In the genomic region with DNA sequence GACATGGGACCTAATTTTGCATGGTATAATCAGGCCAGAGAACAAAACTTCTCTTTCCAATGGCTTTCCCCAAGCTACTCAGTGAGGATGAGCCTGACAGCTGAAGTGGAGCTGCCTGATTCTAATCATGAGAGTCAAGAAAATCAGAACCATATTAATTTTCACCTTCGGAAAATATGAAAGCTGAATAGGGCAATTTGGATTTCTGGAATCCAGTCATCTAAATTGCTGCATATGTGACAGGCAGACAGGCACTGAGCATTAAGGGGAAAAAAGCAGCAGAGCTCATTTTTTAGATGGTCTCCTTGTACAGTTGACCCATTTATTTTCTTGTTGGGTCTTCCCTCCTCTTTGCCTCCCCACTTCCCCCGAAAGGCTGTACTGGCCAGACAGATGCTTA, we compare ENCODE assay signal across 17 cellular contexts.
DNase-seq lines count a peak whose midpoint lies in the region; TF ChIP-seq lines count a peak whose summit lies in the region.
"Had no signal": no experiment of that assay in that cellular context is flagged by ENCODE, and none has a peak within 500 bp of the region (broad histone marks: within the 10 kb centered on the region; RNA-seq: fewer than 3 reads in every experiment).

No MANE protein-coding gene starts in this region.

- no peak overlapping the region for H3K9ac ChIP-seq in neural cell (ENCODE audit: low read length)
- no peak overlapping the region for H3K9ac ChIP-seq in trophoblast cell (ENCODE audit: low read length)
- no peak overlapping the region for H3K9ac ChIP-seq in neuronal stem cell (ENCODE audit: low read depth, low read length, poor library complexity)
- H3K9ac ChIP-seq: BLaER1 had no signal

- no peaks in the 10 kb centered on the region for H3K9me3 ChIP-seq in SJSA1 (replicated peaks)
- no peaks in the 10 kb centered on the region for H3K9me3 ChIP-seq in esophagus muscularis mucosa
- H3K9me3 ChIP-seq in neural cell (ENCODE audit: low read length): no peaks in the 10 kb centered on the region
- H3K9me3 ChIP-seq in trophoblast cell (ENCODE audit: insufficient read depth, low read depth, low read length): no peaks in the 10 kb centered on the region
- no peaks in the 10 kb centered on the region for H3K9me3 ChIP-seq in neuronal stem cell (replicated peaks in 1 of 2; ENCODE audit: control insufficient read depth in 2 of 2, insufficient read depth in 1 of 2, low read depth in 1 of 2, low read length in 2 of 2)
- H3K9me3 ChIP-seq: BLaER1, Caco-2 had no signal

- H4K8ac ChIP-seq in trophoblast cell (ENCODE audit: low read depth, low read length) (no peak overlapping the region), neuronal stem cell (ENCODE audit: low read depth, low read length) (no peak overlapping the region)

- no peak overlapping the region for H4K12ac ChIP-seq in trophoblast cell (ENCODE audit: low read depth, low read length)

- H3K36me3 ChIP-seq in SJSA1 (no peaks in the 10 kb centered on the region), esophagus muscularis mucosa (no peaks in the 10 kb centered on the region), neural cell (ENCODE audit: insufficient read depth, low read length) (no peaks in the 10 kb centered on the region), trophoblast cell (ENCODE audit: control insufficient read depth in 1 of 2, insufficient read depth in 2 of 2, low read length in 2 of 2) (no peaks in the 10 kb centered on the region), neuronal stem cell (replicated peaks in 1 of 2; ENCODE audit: control insufficient read depth in 2 of 2, insufficient read depth in 2 of 2, low read length in 2 of 2) (no peaks in the 10 kb centered on the region)
- H3K36me3 ChIP-seq: BLaER1 had no signal

- H3K27ac ChIP-seq in SJSA1: 0 out of 2 replicates have a peak overlapping the region, but pooled peaks have one; percentile 91
- no peak overlapping the region for H3K27ac ChIP-seq in esophagus muscularis mucosa (replicated peaks in 1 of 4)
- peak overlapping the region; percentile 56 for H3K27ac ChIP-seq in neural cell (ENCODE audit: low read length)
- H3K27ac ChIP-seq in trophoblast cell (ENCODE audit: low read depth, low read length): no peak overlapping the region
- H3K27ac ChIP-seq in neuronal stem cell (replicated peaks; ENCODE audit: low read length): no peak overlapping the region
- H3K27ac ChIP-seq: 22Rv1, BLaER1, C4-2B had no signal

- TF ChIP-seq RAD21 in neural cell (conservative IDR thresholded peaks at IDR 0.05): no peak

- H3K4me3 ChIP-seq in SJSA1: no peak overlapping the region
- H3K4me3 ChIP-seq in esophagus muscularis mucosa: no peak overlapping the region
- peak overlapping the region; percentile 13 for H3K4me3 ChIP-seq in neural cell (ENCODE audit: low read length)
- no peak overlapping the region for H3K4me3 ChIP-seq in trophoblast cell (ENCODE audit: low read depth, low read length)
- no peak overlapping the region for H3K4me3 ChIP-seq in neuronal stem cell (ENCODE audit: low read length in 2 of 2)
- H3K4me3 ChIP-seq: BLaER1, GM23338 had no signal

- H3F3A ChIP-seq in neural cell (ENCODE audit: insufficient read depth, low read length, poor library complexity, severe bottlenecking): no peaks in the 10 kb centered on the region

- 92% methylated on average over 2 of the region's 2 CpGs for WGBS in esophagus muscularis mucosa
- WGBS in trophoblast cell (ENCODE audit: extremely low coverage, insufficient coverage, insufficient read length): no CpG with 5 or more reads among the region's 2 CpGs
- no CpG with 5 or more reads among the region's 2 CpGs for WGBS in neuronal stem cell (ENCODE audit: extremely low coverage in 2 of 2, insufficient read length in 2 of 2, insufficient replicate concordance in 1 of 2), 2 donors

- H3K4me2 ChIP-seq in neural cell (ENCODE audit: low read length) (no peak overlapping the region), trophoblast cell (ENCODE audit: low read length) (no peak overlapping the region), neuronal stem cell (ENCODE audit: insufficient read depth, low read length, poor library complexity, severe bottlenecking) (no peak overlapping the region)
- H3K4me2 ChIP-seq: BLaER1, GM23338 had no signal

- TF ChIP-seq EP300 in esophagus muscularis mucosa (IDR thresholded peaks at IDR 0.05): no peak
- peak; percentile 63 for TF ChIP-seq EP300 in neural cell (conservative IDR thresholded peaks at IDR 0.05; ENCODE audit: poor library complexity, severe bottlenecking)

- H4K20me1 ChIP-seq in neural cell (ENCODE audit: insufficient read depth): no peaks in the 10 kb centered on the region
- H4K20me1 ChIP-seq: BLaER1 had no signal

- H2AFZ ChIP-seq in neural cell (ENCODE audit: low read depth, low read length) (no peak overlapping the region), trophoblast cell (ENCODE audit: insufficient read depth, low read length, poor library complexity) (no peak overlapping the region), neuronal stem cell (ENCODE audit: low read length) (no peak overlapping the region)
- H2AFZ ChIP-seq: GM23338 had no signal

- H2BK120ac ChIP-seq in trophoblast cell (ENCODE audit: insufficient read depth, low read length, poor library complexity) (no peak overlapping the region), neuronal stem cell (ENCODE audit: low read depth, low read length) (no peak overlapping the region)

- H2BK5ac ChIP-seq in trophoblast cell (ENCODE audit: low read depth, low read length, poor library complexity) (no peak overlapping the region), neuronal stem cell (ENCODE audit: low read length) (no peak overlapping the region)

- H3K23ac ChIP-seq in trophoblast cell (ENCODE audit: low read length) (no peak overlapping the region), neuronal stem cell (ENCODE audit: low read depth, low read length, poor library complexity) (no peak overlapping the region)

- H3K4me1 ChIP-seq in SJSA1 (replicated peaks) (peaks cover 27% of the 10 kb centered on the region), esophagus muscularis mucosa (peaks cover 0 to 14% (median 0%) of the 10 kb centered on the region in 4 donors), trophoblast cell (ENCODE audit: control insufficient read depth in 1 of 2, insufficient read depth in 2 of 2, low read length in 2 of 2) (peaks cover 4 to 10% of the 10 kb centered on the region in 2 experiments), neuronal stem cell (ENCODE audit: control insufficient read depth in 2 of 2, insufficient read depth in 1 of 2, low read depth in 1 of 2, low read length in 2 of 2) (peaks cover 2 to 7% of the 10 kb centered on the region in 2 donors)
- H3K4me1 ChIP-seq: BLaER1, Caco-2 had no signal

- H2BK12ac ChIP-seq in trophoblast cell (ENCODE audit: low read length): peak overlapping the region; percentile 88
- no peak overlapping the region for H2BK12ac ChIP-seq in neuronal stem cell (ENCODE audit: low read length)

- H2AK5ac ChIP-seq in trophoblast cell (ENCODE audit: low read length) (no peak overlapping the region), neuronal stem cell (ENCODE audit: low read depth, low read length) (no peak overlapping the region)

- intact Hi-C loops in esophagus muscularis mucosa (cut with DNase I): no loop called here

- H3K4ac ChIP-seq in trophoblast cell (ENCODE audit: low read depth, low read length): no peak overlapping the region
- H3K4ac ChIP-seq in neuronal stem cell (ENCODE audit: low read length): no peak overlapping the region

- H3K18ac ChIP-seq in trophoblast cell (ENCODE audit: low read length): no peak overlapping the region
- H3K18ac ChIP-seq in neuronal stem cell (ENCODE audit: low read length): no peak overlapping the region

- no peak overlapping the region for H2BK15ac ChIP-seq in neuronal stem cell (ENCODE audit: low read length)

- peaks cover 6% of the 10 kb centered on the region for H3K79me1 ChIP-seq in trophoblast cell (ENCODE audit: low read length)
- no peaks in the 10 kb centered on the region for H3K79me1 ChIP-seq in neuronal stem cell (ENCODE audit: low read depth, low read length)

- H4K91ac ChIP-seq in trophoblast cell (ENCODE audit: low read depth, low read length) (no peak overlapping the region), neuronal stem cell (ENCODE audit: low read depth, low read length, poor library complexity) (no peak overlapping the region)

- H3K79me2 ChIP-seq in neural cell (replicated peaks; ENCODE audit: insufficient read depth, low read length) (no peaks in the 10 kb centered on the region), trophoblast cell (ENCODE audit: control insufficient read depth, insufficient read depth, low read length, poor library complexity) (no peaks in the 10 kb centered on the region)

- DNase-seq in SJSA1 (ENCODE audit: low read depth in 1 of 2, low spot score in 2 of 2) (no peak), esophagus muscularis mucosa (ENCODE audit: extremely low spot score) (peak; percentile 39), trophoblast cell (no peak), neuronal stem cell (ENCODE audit: low spot score) (no peak), LoVo (ENCODE audit: low spot score) (no peak), hepatic stellate cell (ENCODE audit: low spot score) (no peak)
- DNase-seq: Caco-2; CD4-positive, CD25-positive, alpha-beta regulatory T cell; CD8-positive, alpha-beta T cell; DMS153; DND-41; H9 had no signal

- H3K27me3 ChIP-seq in SJSA1 (replicated peaks): no peaks in the 10 kb centered on the region
- no peaks in the 10 kb centered on the region for H3K27me3 ChIP-seq in esophagus muscularis mucosa
- no peaks in the 10 kb centered on the region for H3K27me3 ChIP-seq in neural cell (ENCODE audit: insufficient read depth, low read depth, low read length)
- no peaks in the 10 kb centered on the region for H3K27me3 ChIP-seq in trophoblast cell (ENCODE audit: insufficient read depth, low read length)
- H3K27me3 ChIP-seq in neuronal stem cell (ENCODE audit: control insufficient read depth in 3 of 3, insufficient read depth in 3 of 3, low read depth in 1 of 3, low read length in 3 of 3): no peaks in the 10 kb centered on the region
- H3K27me3 ChIP-seq: BLaER1 had no signal

- no peak for TF ChIP-seq CTCF in esophagus muscularis mucosa (IDR thresholded peaks at IDR 0.05)
- TF ChIP-seq CTCF in neural cell (IDR thresholded peaks at IDR 0.05; ENCODE audit: poor library complexity, severe bottlenecking): no peak

- no peaks in the 10 kb centered on the region for H3K9me2 ChIP-seq in neural cell (ENCODE audit: insufficient read depth, low read length)

- H3K14ac ChIP-seq in trophoblast cell (ENCODE audit: low read length) (no peak overlapping the region), neuronal stem cell (ENCODE audit: low read length) (no peak overlapping the region)

- TF ChIP-seq POLR2A in esophagus muscularis mucosa (IDR thresholded peaks at IDR 0.05; ENCODE audit: low read depth): no peak

TF ChIP-seq in neural cell, 6 proteins besides CTCF, POLR2A, EP300 and RAD21 (continues in another document):
- TF ChIP-seq SMC3 (conservative IDR thresholded peaks at IDR 0.05; ENCODE audit: poor library complexity): no peak

Comparison
In these comparisons a context has a peak if more than half of its experiments do, and no peak if none do; other contexts are left out.
1. H3K27ac ChIP-seq: peak in SJSA1 (single experiment) and neural cell (single experiment); none in esophagus muscularis mucosa (0 of 4), trophoblast cell (single experiment) and neuronal stem cell (single experiment).